1 cellular context compared by ENCODE assay signal in the genomic region with DNA sequence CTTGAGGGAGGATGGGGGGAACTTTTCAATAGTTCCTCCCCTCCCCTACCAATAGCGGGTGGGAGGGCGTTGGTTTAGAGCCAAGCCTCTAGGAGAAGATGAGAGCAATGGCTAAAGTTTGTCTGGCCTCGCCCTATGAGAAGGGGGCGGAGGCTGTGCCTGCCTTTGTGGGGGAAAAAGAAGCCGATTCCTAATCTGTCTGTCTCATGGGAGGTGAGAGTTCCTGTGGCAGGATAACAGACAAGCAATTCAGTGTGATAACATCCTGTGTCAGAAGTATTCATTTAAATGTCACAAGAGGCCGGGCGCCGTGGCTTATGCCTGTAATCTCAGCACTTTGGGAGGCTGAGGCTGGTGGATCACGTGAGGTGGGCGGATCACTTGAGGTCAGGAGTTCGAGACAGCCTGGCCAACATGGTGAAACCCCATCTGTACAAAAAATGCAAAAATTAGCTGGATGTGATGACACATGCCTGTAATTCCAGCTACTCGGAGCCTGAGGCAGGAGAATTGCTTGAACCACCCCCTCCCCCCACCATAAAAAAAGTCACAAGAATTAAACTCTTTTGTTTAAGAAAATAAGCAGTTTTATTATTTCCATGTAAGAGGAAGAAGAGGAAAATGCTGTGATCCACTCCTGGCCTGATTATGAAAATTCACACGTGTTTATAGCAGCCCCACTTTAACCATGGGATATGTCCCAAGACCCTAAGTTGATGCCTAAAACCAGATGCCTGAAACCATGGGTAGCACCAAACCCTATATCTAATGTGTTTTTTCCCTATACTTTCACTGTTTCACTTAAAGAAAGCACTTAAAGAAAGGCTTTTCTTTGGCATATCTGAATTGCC.
TF ChIP-seq lines count a peak whose summit lies in the region.

No MANE protein-coding gene starts in this region.

TF ChIP-seq in HCT116, 20 proteins besides CTCF, POLR2A, EP300 and RAD21:
- no peak for TF ChIP-seq CBX3 (IDR thresholded peaks at IDR 0.05; ENCODE audit: low read depth)
- 0 out of 2 replicates have a peak, but pooled peaks have one; percentile 43 for TF ChIP-seq EGR1 (IDR thresholded peaks at IDR 0.05; ENCODE audit: low read depth)
- TF ChIP-seq, protein P1, sequence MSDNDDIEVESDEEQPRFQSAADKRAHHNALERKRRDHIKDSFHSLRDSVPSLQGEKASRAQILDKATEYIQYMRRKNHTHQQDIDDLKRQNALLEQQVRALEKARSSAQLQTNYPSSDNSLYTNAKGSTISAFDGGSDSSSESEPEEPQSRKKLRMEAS (IDR thresholded peaks at IDR 0.05): 0 out of 2 replicates have a peak, but pooled peaks have one; percentile 37
